35 cellular contexts compared by ENCODE assay signal in the genomic region with DNA sequence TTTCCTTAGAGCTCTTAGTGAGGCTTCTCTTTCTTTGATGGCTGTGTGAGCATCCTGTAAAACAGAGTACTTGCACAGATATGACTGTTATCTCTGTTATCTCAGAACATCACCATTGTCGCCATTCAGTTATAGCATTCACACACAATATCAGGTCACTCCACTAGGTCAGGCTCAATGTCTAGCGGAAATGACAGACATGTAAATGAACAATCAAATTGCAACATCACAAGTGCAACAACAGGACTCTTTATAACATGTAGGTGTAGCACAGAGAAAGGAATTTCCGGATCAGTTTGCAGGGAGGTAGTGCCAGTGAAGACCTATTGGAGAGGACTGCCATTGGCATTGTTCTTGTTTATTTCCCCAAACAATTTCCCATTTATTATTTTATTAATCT. TPM values are rescaled to one million over a fixed set of nuclear protein-coding genes. Genes with fewer than 3 reads are reported as not detected.
"Had no signal": no experiment of that assay in that cellular context is flagged by ENCODE, and none has a peak within 500 bp of the region (broad histone marks: within the 10 kb centered on the region; RNA-seq: fewer than 3 reads in every experiment).

No MANE protein-coding gene starts in this region.

- FAIRE-seq: endometrium, endothelial cell of umbilical vein had no signal

- H3K9me3 ChIP-seq: adrenal gland, body of pancreas, colonic mucosa, esophagus squamous epithelium, gastroesophageal sphincter, heart right ventricle had no signal

- DNase-seq: activated CD4-positive, alpha-beta memory T cell treated with anti-CD3 and anti-CD28 coated beads for 36 hours; activated CD4-positive, alpha-beta T cell treated with anti-CD3 and anti-CD28 coated beads for 36 hours; activated CD4-positive, alpha-beta T cell treated with anti-CD3 and anti-CD28 coated beads, Interleukin-2, amount 10 ng/mL, durations not matched to agents 24 days and 14 days; activated CD4-positive, CD25-positive, alpha-beta regulatory T cell; activated CD4-positive, CD25-positive, alpha-beta regulatory T cell treated with anti-CD3 and anti-CD28 coated beads, Interleukin-2, amount 50 U/mL, for 72 hours; activated CD8-positive, alpha-beta memory T cell treated with anti-CD3 and anti-CD28 coated beads, Interleukin-2, amount 10 ng/mL, durations not matched to agents 7 days and 5 days; activated CD8-positive, alpha-beta memory T cell treated with anti-CD3 and anti-CD28 coated beads, Interleukin-2, amount 50 U/mL, for 4 hours; activated CD8-positive, alpha-beta T cell treated with anti-CD3 and anti-CD28 coated beads, Interleukin-2, amount 10 ng/mL, durations not matched to agents 7 days and 5 days; activated effector memory CD4-positive, alpha-beta T cell treated with anti-CD3 and anti-CD28 coated beads, Interleukin-2, amount 50 U/mL, for 16 hours; activated naive CD4-positive, alpha-beta T cell treated with anti-CD3 and anti-CD28 coated beads for 36 hours; activated naive CD8-positive, alpha-beta T cell treated with anti-CD3 and anti-CD28 coated beads for 36 hours; activated naive CD8-positive, alpha-beta T cell treated with anti-CD3 and anti-CD28 coated beads, Interleukin-2, amount 50 U/mL, for 24 hours; activated T-cell treated with anti-CD3 and anti-CD28 coated beads, Interleukin-2, amount 50 U/mL, for 1 hour; activated T-cell treated with anti-CD3 and anti-CD28 coated beads, Interleukin-2, amount 50 U/mL, for 48 hours; adrenal gland; amygdala; aorta; body of pancreas; central memory CD4-positive, alpha-beta T cell; cerebellar nuclear complex; colonic mucosa; effector CD8-positive, alpha-beta T cell; esophagus squamous epithelium; foreskin melanocyte; heart right ventricle; T1000; WERI-Rb-1 had no signal

- H3K27ac ChIP-seq: adrenal gland, body of pancreas, cardiac muscle cell, colonic mucosa, epithelial cell of prostate, esophagus squamous epithelium, gastroesophageal sphincter, heart right ventricle, WERI-Rb-1 had no signal

- H3K4me3 ChIP-seq: adrenal gland, body of pancreas, cardiac muscle cell, colonic mucosa, esophagus squamous epithelium, gastroesophageal sphincter, heart right ventricle had no signal

- H3K27me3 ChIP-seq: body of pancreas, cardiac muscle cell, colonic mucosa, gastroesophageal sphincter had no signal

- ATAC-seq: activated CD4-positive, alpha-beta T cell treated with anti-CD3 and anti-CD28 coated beads for 36 hours; activated CD8-positive, alpha-beta memory T cell treated with anti-CD3 and anti-CD28 coated beads, Interleukin-2, amount 10 ng/mL, durations not matched to agents 7 days and 5 days; activated CD8-positive, alpha-beta T cell treated with anti-CD3 and anti-CD28 coated beads, Interleukin-2, amount 10 ng/mL, durations not matched to agents 7 days and 5 days; activated naive CD8-positive, alpha-beta T cell treated with anti-CD3 and anti-CD28 coated beads, Interleukin-2, amount 50 U/mL, for 24 hours; body of pancreas; gastroesophageal sphincter; heart right ventricle had no signal

- H3K4me1 ChIP-seq: adrenal gland, body of pancreas, colonic mucosa, esophagus squamous epithelium, gastroesophageal sphincter, heart right ventricle had no signal

- H3K36me3 ChIP-seq: adrenal gland, cardiac muscle cell, colonic mucosa, esophagus squamous epithelium, gastroesophageal sphincter, heart right ventricle, WERI-Rb-1 had no signal

RNA-seq across cellular contexts. Expression of a gene that starts 43.2 kb away (rescaled TPM):
- total RNA-seq: activated CD4-positive, alpha-beta memory T cell treated with anti-CD3 and anti-CD28 coated beads for 36 hours; activated CD4-positive, alpha-beta T cell treated with anti-CD3 and anti-CD28 coated beads for 36 hours; activated CD4-positive, alpha-beta T cell treated with anti-CD3 and anti-CD28 coated beads, Interleukin-2, amount 10 ng/mL, durations not matched to agents 24 days and 14 days; activated CD8-positive, alpha-beta memory T cell treated with anti-CD3 and anti-CD28 coated beads for 36 hours; activated CD8-positive, alpha-beta memory T cell treated with anti-CD3 and anti-CD28 coated beads, Interleukin-2, amount 10 ng/mL, durations not matched to agents 7 days and 5 days; activated CD8-positive, alpha-beta T cell treated with anti-CD3 and anti-CD28 coated beads, Interleukin-2, amount 10 ng/mL, durations not matched to agents 7 days and 5 days; activated naive CD4-positive, alpha-beta T cell treated with anti-CD3 and anti-CD28 coated beads for 36 hours; activated naive CD8-positive, alpha-beta T cell treated with anti-CD3 and anti-CD28 coated beads for 36 hours; activated T-helper 1 cell treated with anti-CD3 and anti-CD28 coated beads, Interleukin-12 subunit alpha, Interleukin-12 subunit beta, Interleukin-2, Interleukin-4 antibody, amounts not matched to agents 30 ng/mL and 10 ng/mL and 1 ng/mL, durations not matched to agents 14 hours and 24 hours and 36 hours; endothelial cell of umbilical vein; T-helper 2 cell treated with Interferon-gamma antibody and Interleukin-4, amounts not matched to agents 100 ng/mL and 5 ng/mL, for 36 hours had no signal
- polyA plus RNA-seq: endothelial cell of umbilical vein had no signal
